Comparison of ENCODE assay signal across 11 cellular contexts in the genomic region with DNA sequence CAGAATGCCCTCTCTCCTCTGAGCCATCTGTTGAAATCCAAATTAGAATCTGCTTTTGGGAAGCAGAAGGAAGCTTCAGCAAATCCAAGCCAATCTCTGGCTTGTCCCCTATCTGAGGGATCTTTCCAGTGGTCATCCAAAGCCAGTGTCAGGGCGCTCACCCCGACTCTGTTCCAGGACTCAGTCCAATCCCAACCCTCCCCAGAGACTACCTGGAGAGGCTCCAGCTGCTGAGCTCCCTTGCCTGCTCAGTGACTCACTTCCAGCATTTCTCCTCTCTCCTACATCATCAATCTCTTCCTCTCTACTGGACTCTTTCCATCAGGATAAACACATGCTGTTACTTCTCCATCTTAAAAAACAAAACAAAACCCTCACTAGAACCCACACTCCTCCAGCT. TPM values are rescaled to one million over a fixed set of nuclear protein-coding genes. Genes with fewer than 3 reads are reported as not detected.
DNase-seq lines count a peak whose midpoint lies in the region; ATAC-seq, FAIRE-seq and TF ChIP-seq lines count a peak whose summit lies in the region.
"Had no signal": no experiment of that assay in that cellular context is flagged by ENCODE, and none has a peak within 500 bp of the region (broad histone marks: within the 10 kb centered on the region; RNA-seq: fewer than 3 reads in every experiment).

No MANE protein-coding gene starts in this region.

- H3K36me3 ChIP-seq in fibroblast of lung (ENCODE audit: control insufficient read depth, insufficient read depth, low read length) (peaks cover 6% of the 10 kb centered on the region), skeletal muscle satellite cell (ENCODE audit: insufficient read depth, low read length) (peaks cover 10% of the 10 kb centered on the region)
- H3K36me3 ChIP-seq: lower lobe of right lung had no signal

- H3K79me2 ChIP-seq in fibroblast of lung (ENCODE audit: control insufficient read depth, insufficient read depth, low read length), result peaks cover 9% of the 10 kb centered on the region

- H2AFZ ChIP-seq in fibroblast of lung (ENCODE audit: low read length), result no peak overlapping the region

- H4K20me1 ChIP-seq in fibroblast of lung (ENCODE audit: control insufficient read depth, extremely low read depth, insufficient read depth, low read length), result no peaks in the 10 kb centered on the region

- H3K4me2 ChIP-seq in fibroblast of lung (ENCODE audit: extremely low read depth, insufficient read depth, low read length) (peak overlapping the region; percentile 72), skeletal muscle satellite cell (ENCODE audit: low read length) (peak overlapping the region; percentile 61)

- no peak overlapping the region for H3K9ac ChIP-seq in fibroblast of lung (ENCODE audit: insufficient read depth, low read length)
- H3K9ac ChIP-seq in skeletal muscle satellite cell (ENCODE audit: low read depth, low read length), result no peak overlapping the region

- peak; percentile 83 for DNase-seq in EH (ENCODE audit: low read depth)
- DNase-seq in RPMI7951 (ENCODE audit: low read depth), result peak; percentile 85
- DNase-seq in fibroblast of lung (ENCODE audit: low read depth in 2 of 2), result peak; percentile 84 to 95
- DNase-seq in erythroblast (lab: John Stamatoyannopoulos, UW), result no peak
- no peak for DNase-seq in NCI-H2029 (lab: John Stamatoyannopoulos, UW)
- DNase-seq in frontal cortex (ENCODE audit: low spot score in 2 of 2), result no peak
- DNase-seq: activated naive CD8-positive, alpha-beta T cell treated with anti-CD3 and anti-CD28 coated beads, Interleukin-2, amount 10 ng/mL, durations not matched to agents 7 days and 5 days; lower lobe of right lung; MM.1S had no signal

- TF ChIP-seq POLR2A in erythroblast (IDR thresholded peaks at IDR 0.05; ENCODE audit: low read length), result no peak

- no peak for FAIRE-seq in frontal cortex (lab: Jason Lieb, UNC)

- H3K4me3 ChIP-seq in fibroblast of lung (replicated peaks in 1 of 4; ENCODE audit: control extremely low read depth in 1 of 4, insufficient read depth in 1 of 4, low read depth in 3 of 4, low read length in 4 of 4) (peak overlapping the region in 2 of 4 experiments; percentile 42 to 46), skeletal muscle satellite cell (ENCODE audit: low read length) (peak overlapping the region; percentile 41)
- H3K4me3 ChIP-seq: lower lobe of right lung had no signal

- H3K9me3 ChIP-seq in fibroblast of lung (ENCODE audit: control insufficient read depth, insufficient read depth, low read depth, low read length), result no peaks in the 10 kb centered on the region
- no peaks in the 10 kb centered on the region for H3K9me3 ChIP-seq in skeletal muscle satellite cell (replicated peaks; ENCODE audit: low read length)
- H3K9me3 ChIP-seq: lower lobe of right lung had no signal

- H3K27me3 ChIP-seq in fibroblast of lung (ENCODE audit: control insufficient read depth, insufficient read depth, low read length), result no peaks in the 10 kb centered on the region
- H3K27me3 ChIP-seq in skeletal muscle satellite cell (ENCODE audit: control insufficient read depth, insufficient read depth, low read length), result no peaks in the 10 kb centered on the region

- TF ChIP-seq CTCF in fibroblast of lung (conservative IDR thresholded peaks at IDR 0.05 in 1 of 2, IDR thresholded peaks at IDR 0.05 in 1 of 2; ENCODE audit: low read depth in 1 of 2, low read length in 2 of 2), result no peak

- no peak for ATAC-seq in GM18519 (IDR thresholded peaks at IDR 0.05; ENCODE audit: low FRiP score, unreplicated experiment)
- ATAC-seq: lower lobe of right lung had no signal

- peak overlapping the region; percentile 36 for H3K27ac ChIP-seq in fibroblast of lung (ENCODE audit: insufficient read depth, low read length)
- H3K27ac ChIP-seq: lower lobe of right lung had no signal

- peaks cover 20% of the 10 kb centered on the region for H3K4me1 ChIP-seq in fibroblast of lung (ENCODE audit: control insufficient read depth, extremely low read depth, insufficient read depth, low read length)
- H3K4me1 ChIP-seq in skeletal muscle satellite cell (ENCODE audit: control insufficient read depth, insufficient read depth, low read length), result peaks cover 49% of the 10 kb centered on the region

RNA-seq across cellular contexts. Expression of gene MATCAP1, which starts 2.4 kb away (rescaled TPM):
- total RNA-seq in RPMI7951 (2014; rRNA removed; shearing (Covaris generic)), result 4.2 and 7.8 TPM in 2 replicates
- total RNA-seq in fibroblast of lung (21.8 and 28.4 TPM in 2 replicates), frontal cortex (52.2 TPM)
- polyA plus RNA-seq in fibroblast of lung, result 12.7 and 16.6 TPM in 2 replicates
- 11.6 and 14.2 TPM in 2 replicates for polyA plus RNA-seq in fibroblast of lung (2012)
- 13.9 and 16.7 TPM in 2 replicates for polyA minus RNA-seq in fibroblast of lung (ENCODE audit: low replicate concordance)
- total RNA-seq in skeletal muscle satellite cell (2012; rRNA removed), result 10.6 and 14.9 TPM in 2 replicates

RNA-seq across cellular contexts. Expression of gene EXOC3L1, which starts 8.6 kb away (rescaled TPM):
- 0.39 and 0.60 TPM in 2 replicates for total RNA-seq in RPMI7951 (2014; rRNA removed; shearing (Covaris generic))
- 0.26 and 0.33 TPM in 2 replicates for total RNA-seq in fibroblast of lung
- 0.09 TPM in 1 of 2 replicates, not detected in the other for polyA plus RNA-seq in fibroblast of lung
- 0.28 and 0.30 TPM in 2 replicates for polyA plus RNA-seq in fibroblast of lung (2012)
- not detected in 2 replicates for polyA minus RNA-seq in fibroblast of lung (ENCODE audit: low replicate concordance)
- not detected in 2 replicates for total RNA-seq in skeletal muscle satellite cell (2012; rRNA removed)
- total RNA-seq in frontal cortex, result 1.2 TPM
- total RNA-seq: activated naive CD8-positive, alpha-beta T cell treated with anti-CD3 and anti-CD28 coated beads, Interleukin-2, amount 10 ng/mL, durations not matched to agents 7 days and 5 days had no signal

RNA-seq across cellular contexts. Expression of gene E2F4, which starts 10.6 kb away (rescaled TPM):
- 67.9 and 75.9 TPM in 2 replicates for total RNA-seq in RPMI7951 (2014; rRNA removed; shearing (Covaris generic))
- total RNA-seq in fibroblast of lung (42.4 and 48.3 TPM in 2 replicates), frontal cortex (19.6 TPM)
- polyA plus RNA-seq in fibroblast of lung, result 59.9 and 70.4 TPM in 2 replicates
- 37.3 and 52.9 TPM in 2 replicates for polyA plus RNA-seq in fibroblast of lung (2012)
- polyA minus RNA-seq in fibroblast of lung (ENCODE audit: low replicate concordance), result 126 and 164 TPM in 2 replicates
- 77.6 and 88.0 TPM in 2 replicates for total RNA-seq in skeletal muscle satellite cell (2012; rRNA removed)

RNA-seq across cellular contexts. Expression of gene NOL3, which starts 11.0 kb away (rescaled TPM):
- 29.4 and 32.3 TPM in 2 replicates for total RNA-seq in RPMI7951 (2014; rRNA removed; shearing (Covaris generic))
- 12.8 and 23.3 TPM in 2 replicates for total RNA-seq in fibroblast of lung
- 6.2 and 8.0 TPM in 2 replicates for polyA plus RNA-seq in fibroblast of lung
- 12.9 and 15.1 TPM in 2 replicates for polyA plus RNA-seq in fibroblast of lung (2012)
- polyA minus RNA-seq in fibroblast of lung (ENCODE audit: low replicate concordance), result 0.82 and 14.4 TPM in 2 replicates
- total RNA-seq in skeletal muscle satellite cell (2012; rRNA removed), result 17.3 and 24.3 TPM in 2 replicates
- 3.7 TPM for total RNA-seq in frontal cortex

RNA-seq across cellular contexts. Expression of gene HSF4, which starts 16.8 kb away (rescaled TPM):
- total RNA-seq in RPMI7951 (2014; rRNA removed; shearing (Covaris generic)), result 3.7 and 4.7 TPM in 2 replicates
- 25.8 and 31.3 TPM in 2 replicates for total RNA-seq in fibroblast of lung
- 1.9 and 6.4 TPM in 2 replicates for polyA plus RNA-seq in fibroblast of lung
- 1.8 and 8.8 TPM in 2 replicates for polyA plus RNA-seq in fibroblast of lung (2012)
- polyA minus RNA-seq in fibroblast of lung (ENCODE audit: low replicate concordance), result 0.55 TPM in 1 of 2 replicates, not detected in the other
- 0.66 and 6.1 TPM in 2 replicates for total RNA-seq in skeletal muscle satellite cell (2012; rRNA removed)
- total RNA-seq in frontal cortex, result 3.7 TPM

Comparison
In these comparisons a context has a peak if more than half of its experiments do, and no peak if none do; other contexts are left out.
1. DNase-seq: peak in EH (single experiment), RPMI7951 (single experiment) and fibroblast of lung (2 of 2); none in erythroblast (0 of 2), NCI-H2029 (single experiment) and frontal cortex (0 of 2).